24 cellular contexts compared by ENCODE assay signal in genomic region chr15:42178056-42178455, GRCh38. TPM values are rescaled to one million over a fixed set of nuclear protein-coding genes. Genes with fewer than 3 reads are reported as not detected.
"Had no signal": no experiment of that assay in that cellular context is flagged by ENCODE, and none has a peak within 500 bp of the region (broad histone marks: within the 10 kb centered on the region; RNA-seq: fewer than 3 reads in every experiment).

No MANE protein-coding gene starts in this region.

- H3K4me1 ChIP-seq: adrenal gland, breast epithelium had no signal

- H3K27ac ChIP-seq: adrenal gland, breast epithelium, KMS-11 had no signal

- H3K27ac Mint-ChIP-seq: activated CD4-positive, alpha-beta memory T cell treated with anti-CD3 and anti-CD28 coated beads, Interleukin-2, amount 10 ng/mL, durations not matched to agents 7 days and 5 days; activated CD4-positive, alpha-beta T cell treated with anti-CD3 and anti-CD28 coated beads for 36 hours; activated naive CD8-positive, alpha-beta T cell treated with anti-CD3 and anti-CD28 coated beads, Interleukin-2, amount 10 ng/mL, durations not matched to agents 7 days and 5 days; T-helper 17 cell had no signal

- H3K27me3 Mint-ChIP-seq: activated CD4-positive, alpha-beta memory T cell treated with anti-CD3 and anti-CD28 coated beads, Interleukin-2, amount 10 ng/mL, durations not matched to agents 7 days and 5 days; activated CD4-positive, alpha-beta T cell treated with anti-CD3 and anti-CD28 coated beads for 36 hours; activated naive CD8-positive, alpha-beta T cell treated with anti-CD3 and anti-CD28 coated beads, Interleukin-2, amount 10 ng/mL, durations not matched to agents 7 days and 5 days; T-helper 17 cell had no signal

- H3K4me1 Mint-ChIP-seq: activated CD4-positive, alpha-beta memory T cell treated with anti-CD3 and anti-CD28 coated beads, Interleukin-2, amount 10 ng/mL, durations not matched to agents 7 days and 5 days; activated naive CD8-positive, alpha-beta T cell treated with anti-CD3 and anti-CD28 coated beads, Interleukin-2, amount 10 ng/mL, durations not matched to agents 7 days and 5 days had no signal

- DNase-seq: activated CD4-positive, alpha-beta memory T cell treated with anti-CD3 and anti-CD28 coated beads, Interleukin-2, amount 10 ng/mL, durations not matched to agents 7 days and 5 days; activated CD4-positive, alpha-beta T cell treated with anti-CD3 and anti-CD28 coated beads for 36 hours; activated CD4-positive, alpha-beta T cell treated with anti-CD3 and anti-CD28 coated beads, Interleukin-2, amount 50 U/mL, for 1 hour; activated naive CD4-positive, alpha-beta T cell treated with anti-CD3 and anti-CD28 coated beads, Interleukin-2, amount 50 U/mL, for 16 hours; activated naive CD8-positive, alpha-beta T cell treated with anti-CD3 and anti-CD28 coated beads, Interleukin-2, amount 10 ng/mL, durations not matched to agents 7 days and 5 days; activated T-cell treated with anti-CD3 and anti-CD28 coated beads for 4 hours; adrenal gland; aorta; caudate nucleus; MM.1S; NCI-H1105; NCI-H1436; NCI-H1694 treated with DMSO at 0.1 percent for 48 hours; NCI-H2029 treated with DMSO at 0.1 percent for 48 hours; NCI-H510A treated with DMSO at 0.1 percent for 48 hours; NCI-H69; SIG-M5; T-helper 17 cell; T-helper 9 cell had no signal

- H3K4me3 ChIP-seq: adrenal gland, breast epithelium had no signal

- H3K9me3 Mint-ChIP-seq: activated CD4-positive, alpha-beta memory T cell treated with anti-CD3 and anti-CD28 coated beads, Interleukin-2, amount 10 ng/mL, durations not matched to agents 7 days and 5 days; activated naive CD8-positive, alpha-beta T cell treated with anti-CD3 and anti-CD28 coated beads, Interleukin-2, amount 10 ng/mL, durations not matched to agents 7 days and 5 days had no signal

- H3K9ac ChIP-seq: KMS-11 had no signal

- H3K9me3 ChIP-seq: adrenal gland, breast epithelium had no signal

- H3K4me3 Mint-ChIP-seq: activated CD4-positive, alpha-beta memory T cell treated with anti-CD3 and anti-CD28 coated beads, Interleukin-2, amount 10 ng/mL, durations not matched to agents 7 days and 5 days; activated CD4-positive, alpha-beta T cell treated with anti-CD3 and anti-CD28 coated beads for 36 hours; activated naive CD8-positive, alpha-beta T cell treated with anti-CD3 and anti-CD28 coated beads, Interleukin-2, amount 10 ng/mL, durations not matched to agents 7 days and 5 days; T-helper 17 cell had no signal

- H3K27me3 ChIP-seq: adrenal gland, breast epithelium had no signal

RNA-seq across cellular contexts. Expression of gene PLA2G4F, which starts 21.6 kb away (rescaled TPM):
- total RNA-seq: activated CD4-positive, alpha-beta memory T cell treated with anti-CD3 and anti-CD28 coated beads, Interleukin-2, amount 10 ng/mL, durations not matched to agents 7 days and 5 days; activated CD4-positive, alpha-beta T cell treated with anti-CD3 and anti-CD28 coated beads for 36 hours; activated CD8-positive, alpha-beta memory T cell treated with anti-CD3 and anti-CD28 coated beads for 36 hours; activated naive CD8-positive, alpha-beta T cell treated with anti-CD3 and anti-CD28 coated beads, Interleukin-2, amount 10 ng/mL, durations not matched to agents 7 days and 5 days; aorta; cerebellum; RPMI7951; T-helper 17 cell had no signal
